In the genomic region with DNA sequence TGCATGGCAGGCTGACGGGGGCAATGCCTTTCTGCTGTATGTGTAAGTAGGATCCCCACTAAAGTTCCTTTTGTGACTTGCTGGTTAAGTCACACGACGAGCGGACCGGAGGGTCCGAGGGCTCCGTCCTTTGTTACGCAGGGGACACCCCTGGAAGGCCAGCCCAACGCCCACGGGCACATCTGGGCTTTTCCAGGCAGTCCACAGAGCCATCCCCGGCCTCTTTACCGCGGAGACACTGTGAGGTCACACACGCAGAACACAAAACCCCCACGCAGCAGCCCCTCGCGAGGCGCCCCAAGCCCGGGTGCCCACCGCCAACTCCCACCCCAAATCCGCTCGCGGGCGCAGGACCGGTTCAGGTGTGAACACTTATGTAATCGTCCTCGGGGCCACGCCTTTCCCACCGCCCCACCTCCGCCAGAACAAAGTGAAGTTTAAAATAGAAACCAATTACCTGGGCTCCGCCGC, we compare ENCODE assay signal across 8 cellular contexts. TPM values are rescaled to one million over a fixed set of nuclear protein-coding genes. Genes with fewer than 3 reads are reported as not detected.
DNase-seq lines count a peak whose midpoint lies in the region; ATAC-seq lines count a peak whose summit lies in the region.

No MANE protein-coding gene starts in this region.

- peak overlapping the region; percentile 80 to 96 (median 92) for H3K4me3 Mint-ChIP-seq in IgD-negative memory B cell
- H3K4me3 Mint-ChIP-seq in activated CD4-positive, alpha-beta memory T cell treated with anti-CD3 and anti-CD28 coated beads for 36 hours = peak overlapping the region; percentile 74
- H3K4me3 Mint-ChIP-seq in naive thymus-derived CD4-positive, alpha-beta T cell = peak overlapping the region; percentile 86 to 97 (median 94)

- H3K27ac Mint-ChIP-seq in IgD-negative memory B cell = peak overlapping the region; percentile 39 to 91 (median 90)
- H3K27ac Mint-ChIP-seq in activated CD4-positive, alpha-beta memory T cell treated with anti-CD3 and anti-CD28 coated beads for 36 hours = no peak overlapping the region
- H3K27ac Mint-ChIP-seq in naive thymus-derived CD4-positive, alpha-beta T cell = peak overlapping the region; percentile 62 to 95 (median 91)

- H3K36me3 Mint-ChIP-seq in IgD-negative memory B cell = no peaks in the 10 kb centered on the region
- H3K36me3 Mint-ChIP-seq in activated CD4-positive, alpha-beta memory T cell treated with anti-CD3 and anti-CD28 coated beads for 36 hours = no peaks in the 10 kb centered on the region
- H3K36me3 Mint-ChIP-seq in naive thymus-derived CD4-positive, alpha-beta T cell = peaks cover 0 to 4% (median 0%) of the 10 kb centered on the region in 5 donors

- peaks cover 17 to 30% (median 23%) of the 10 kb centered on the region in 3 donors for H3K4me1 Mint-ChIP-seq in IgD-negative memory B cell
- peaks cover 31% of the 10 kb centered on the region for H3K4me1 Mint-ChIP-seq in activated CD4-positive, alpha-beta memory T cell treated with anti-CD3 and anti-CD28 coated beads for 36 hours (ENCODE audit: low read depth)
- peaks cover 33 to 53% (median 48%) of the 10 kb centered on the region in 7 donors for H3K4me1 Mint-ChIP-seq in naive thymus-derived CD4-positive, alpha-beta T cell

- H3K4me1 ChIP-seq in naive thymus-derived CD4-positive, alpha-beta T cell (ENCODE audit: control insufficient read depth in 2 of 2, insufficient read depth in 2 of 2, low read length in 2 of 2) = peaks cover 8 to 9% of the 10 kb centered on the region in 2 donors

- peak overlapping the region; percentile 62 for H3K4me3 ChIP-seq in naive thymus-derived CD4-positive, alpha-beta T cell (ENCODE audit: low read length)

- CTCF ChIA-PET in activated CD4-positive, alpha-beta memory T cell treated with anti-CD3 and anti-CD28 coated beads for 36 hours (lab: Charles Lee) = interaction anchor here (0.8 kb wide), 1 partner anchor 9 kb away, joined by 3 read pairs; no protein-coding TSS in a partner anchor
- CTCF ChIA-PET in naive thymus-derived CD4-positive, alpha-beta T cell (lab: Charles Lee) = no interaction called here

- DNase-seq in COR-L47 (lab: John Stamatoyannopoulos, UW) (peak; percentile 19), epithelial cell of prostate (ENCODE audit: low read depth, low spot score) (no peak), NCI-H226 (no peak)
- peak; percentile 48 for DNase-seq in activated CD4-positive, alpha-beta memory T cell treated with anti-CD3 and anti-CD28 coated beads for 36 hours
- DNase-seq in naive thymus-derived CD4-positive, alpha-beta T cell = peak in 8 of 9 donors; percentile 41 to 77 (median 70)

- no peaks in the 10 kb centered on the region for H3K27me3 ChIP-seq in naive thymus-derived CD4-positive, alpha-beta T cell (ENCODE audit: control insufficient read depth in 2 of 2, insufficient read depth in 2 of 2, low read length in 2 of 2)

- H3K27ac ChIP-seq in epithelial cell of prostate = peak overlapping the region; percentile 83
- H3K27ac ChIP-seq in naive thymus-derived CD4-positive, alpha-beta T cell (ENCODE audit: low read depth, low read length) = peak overlapping the region; percentile 66

- H3K9me3 ChIP-seq in naive thymus-derived CD4-positive, alpha-beta T cell (ENCODE audit: control insufficient read depth in 2 of 3, low read length in 3 of 3) = no peaks in the 10 kb centered on the region

- intact Hi-C loops in activated CD4-positive, alpha-beta memory T cell treated with anti-CD3 and anti-CD28 coated beads for 36 hours (cut with micrococcal nuclease) = loop anchor here (5.0 to 10.0 kb wide), 6 partner anchors 93 to 1996 kb away; partner anchors contain the start of genes CNDP2 and TSHZ1
- intact Hi-C loops in naive thymus-derived CD4-positive, alpha-beta T cell (cut with micrococcal nuclease) = loop anchor here (2.0 to 10.0 kb wide), 11 partner anchors 14 to 1993 kb away; partner anchors contain the start of genes CNDP2 (in 1 of the 2), PTGR3 (in 1 of the 2) and ZNF407 (in 1 of the 2)

- H3K9me3 Mint-ChIP-seq in IgD-negative memory B cell = peaks cover 0 to 2% (median 0%) of the 10 kb centered on the region in 3 donors
- no peaks in the 10 kb centered on the region for H3K9me3 Mint-ChIP-seq in activated CD4-positive, alpha-beta memory T cell treated with anti-CD3 and anti-CD28 coated beads for 36 hours
- H3K9me3 Mint-ChIP-seq in naive thymus-derived CD4-positive, alpha-beta T cell = peaks cover 0 to 1% (median 0%) of the 10 kb centered on the region in 11 donors

- H3K36me3 ChIP-seq in naive thymus-derived CD4-positive, alpha-beta T cell (ENCODE audit: control insufficient read depth in 2 of 3, insufficient read depth in 3 of 3, low read length in 3 of 3) = no peaks in the 10 kb centered on the region

- peaks cover 43% of the 10 kb centered on the region for H3K27me3 Mint-ChIP-seq in IgD-negative memory B cell
- peaks cover 55% of the 10 kb centered on the region for H3K27me3 Mint-ChIP-seq in activated CD4-positive, alpha-beta memory T cell treated with anti-CD3 and anti-CD28 coated beads for 36 hours
- peaks cover 0 to 73% (median 0%) of the 10 kb centered on the region in 5 donors for H3K27me3 Mint-ChIP-seq in naive thymus-derived CD4-positive, alpha-beta T cell

- POLR2A ChIA-PET in activated CD4-positive, alpha-beta memory T cell treated with anti-CD3 and anti-CD28 coated beads for 36 hours (lab: Charles Lee) = no interaction called here
- POLR2A ChIA-PET in naive thymus-derived CD4-positive, alpha-beta T cell (lab: Charles Lee) = interaction anchor here (0.6 to 1.2 kb wide), 3 partner anchors 9 to 422 kb away, joined by 3 to 4 read pairs (median 3); no protein-coding TSS in a partner anchor

- peak; percentile 47 for ATAC-seq in naive thymus-derived CD4-positive, alpha-beta T cell
- ATAC-seq in GM18519 (IDR thresholded peaks at IDR 0.05; ENCODE audit: low FRiP score, unreplicated experiment) (no peak), HG03045 (IDR thresholded peaks at IDR 0.05; ENCODE audit: unreplicated experiment) (no peak)

RNA-seq across cellular contexts. Expression of gene ZNF516, which starts 4.3 kb away (rescaled TPM):
- polyA plus RNA-seq in IgD-negative memory B cell = 1.2 TPM
- total RNA-seq in activated CD4-positive, alpha-beta memory T cell treated with anti-CD3 and anti-CD28 coated beads for 36 hours = 1 to 10 TPM; 2.7 to 4.8 TPM
- total RNA-seq in naive thymus-derived CD4-positive, alpha-beta T cell = 10 to 100 TPM in 4 of 5 experiments, 1 to 10 TPM in 1; 1.9 to 60.4 (median 22.6) TPM
- 1 to 10 TPM; 3.5 to 5.4 TPM for polyA plus RNA-seq in naive thymus-derived CD4-positive, alpha-beta T cell

Comparison
In these comparisons a context has a peak if more than half of its experiments do, and no peak if none do; other contexts are left out.
1. DNase-seq: peak in COR-L47 (single experiment), activated CD4-positive, alpha-beta memory T cell treated with anti-CD3 and anti-CD28 coated beads for 36 hours (single experiment) and naive thymus-derived CD4-positive, alpha-beta T cell (8 of 9); none in epithelial cell of prostate (single experiment) and NCI-H226 (single experiment).
2. Peak in every context shown above with its lines, with median percentiles within 50 percentile points of each other: H3K4me3 Mint-ChIP-seq.